In genomic region chr5:85646641-85647040, GRCh38 we compare ENCODE assay signal across 1 cellular context.
TF ChIP-seq lines count a peak whose summit lies in the region.

No MANE protein-coding gene starts in this region.

TF ChIP-seq in GM23338, 12 proteins besides CTCF, POLR2A, EP300 and RAD21 (continued from another document):
- TF ChIP-seq ZNF462 (CRISPR knock-in tag; IDR thresholded peaks at IDR 0.05) (no peak), CREB1 (CRISPR knock-in tag; IDR thresholded peaks at IDR 0.05; ENCODE audit: low read depth) (no peak), REST (IDR thresholded peaks at IDR 0.05; ENCODE audit: unreplicated experiment) (no peak), ZNF331 (CRISPR knock-in tag; IDR thresholded peaks at IDR 0.05; ENCODE audit: low read depth) (no peak), STAT1 (IDR thresholded peaks at IDR 0.05; ENCODE audit: unreplicated experiment) (no peak), NANOG (IDR thresholded peaks at IDR 0.05; ENCODE audit: borderline replicate concordance) (no peak)
